In the genomic region with DNA sequence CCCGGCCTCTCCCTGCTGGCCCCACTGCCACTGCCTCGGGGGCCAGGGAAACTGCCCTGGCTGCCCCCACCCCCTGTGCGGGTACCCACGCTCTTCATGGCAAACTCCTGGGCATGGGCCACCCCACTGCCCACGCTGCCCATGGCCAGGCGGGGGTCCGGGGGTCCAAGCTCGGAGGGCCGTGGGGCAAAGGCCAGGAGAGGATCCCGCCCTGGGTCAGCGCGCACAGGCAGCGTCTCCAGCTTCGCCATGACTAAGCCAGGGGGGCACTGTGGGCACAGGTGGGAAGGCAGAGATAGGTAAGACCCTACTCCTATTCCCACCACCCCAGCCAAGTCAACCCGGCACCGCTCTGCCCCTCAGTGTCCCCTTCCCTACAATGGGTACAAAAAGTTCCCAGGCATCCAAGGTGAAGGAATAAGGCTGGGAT, we compare ENCODE assay signal across 16 cellular contexts. TPM values are rescaled to one million over a fixed set of nuclear protein-coding genes. Genes with fewer than 3 reads are reported as not detected.
"Had no signal": no experiment of that assay in that cellular context is flagged by ENCODE, and none has a peak within 500 bp of the region (broad histone marks: within the 10 kb centered on the region; RNA-seq: fewer than 3 reads in every experiment).

No MANE protein-coding gene starts in this region.

- H3K36me3 ChIP-seq: left lung, spleen had no signal

- H3K4me3 ChIP-seq: lung, spleen, tibial nerve had no signal

- H3K4me1 ChIP-seq: foreskin keratinocyte had no signal

- H3K27ac ChIP-seq: foreskin keratinocyte, left lung, spleen, tibial nerve had no signal

- ATAC-seq: activated T-helper 17 cell treated with anti-CD3 and anti-CD28 coated beads, Interleukin-2, amount 50 U/mL, for 72 hours; foreskin keratinocyte; naive thymus-derived CD4-positive, alpha-beta T cell had no signal

- DNase-seq: activated naive CD4-positive, alpha-beta T cell treated with anti-CD3 and anti-CD28 coated beads for 36 hours; activated T-cell treated with anti-CD3 and anti-CD28 coated beads, Interleukin-2, amount 50 U/mL, for 1 hour; amygdala; cortex of kidney; foreskin keratinocyte; immature natural killer cell; left lung; retina; spleen; stimulated activated CD4-positive, alpha-beta T cell treated with anti-CD3 and anti-CD28 coated beads, Interleukin-4, amount 100 ng/mL, for 1 hour; T-helper 1 cell; T-helper 9 cell had no signal

- H3K9me3 ChIP-seq: left lung, spleen, tibial nerve had no signal

RNA-seq across cellular contexts. Expression of a gene that starts 6.4 kb away (rescaled TPM):
- polyA plus RNA-seq: immature natural killer cell had no signal
